1 cellular context compared by ENCODE assay signal in genomic region chr3:13013595-13013993, GRCh38.
TF ChIP-seq lines count a peak whose summit lies in the region.

No MANE protein-coding gene starts in this region.

TF ChIP-seq in liver, 16 proteins besides CTCF, POLR2A, EP300 and RAD21 (continued from another document):
- TF ChIP-seq MAX (IDR thresholded peaks at IDR 0.05) (no peak), JUND (IDR thresholded peaks at IDR 0.05) (no peak), HNF4A (conservative IDR thresholded peaks at IDR 0.05) (no peak), EGR1 (IDR thresholded peaks at IDR 0.05; ENCODE audit: low read depth in 2 of 2) (no peak), TAF1 (conservative IDR thresholded peaks at IDR 0.05) (no peak), GABPA (IDR thresholded peaks at IDR 0.05 in 1 of 2, conservative IDR thresholded peaks at IDR 0.05 in 1 of 2) (no peak), SP1 (IDR thresholded peaks at IDR 0.05) (no peak), RXRA (IDR thresholded peaks at IDR 0.05) (no peak), ZBTB33 (IDR thresholded peaks at IDR 0.05) (no peak), REST (IDR thresholded peaks at IDR 0.05) (no peak), YY1 (IDR thresholded peaks at IDR 0.05) (no peak), NR2F2 (IDR thresholded peaks at IDR 0.05) (no peak), FOXA2 (IDR thresholded peaks at IDR 0.05) (no peak), HNF4G (IDR thresholded peaks at IDR 0.05) (no peak), ATF3 (IDR thresholded peaks at IDR 0.05) (no peak)
